Comparison of ENCODE assay signal across 34 cellular contexts in the genomic region with DNA sequence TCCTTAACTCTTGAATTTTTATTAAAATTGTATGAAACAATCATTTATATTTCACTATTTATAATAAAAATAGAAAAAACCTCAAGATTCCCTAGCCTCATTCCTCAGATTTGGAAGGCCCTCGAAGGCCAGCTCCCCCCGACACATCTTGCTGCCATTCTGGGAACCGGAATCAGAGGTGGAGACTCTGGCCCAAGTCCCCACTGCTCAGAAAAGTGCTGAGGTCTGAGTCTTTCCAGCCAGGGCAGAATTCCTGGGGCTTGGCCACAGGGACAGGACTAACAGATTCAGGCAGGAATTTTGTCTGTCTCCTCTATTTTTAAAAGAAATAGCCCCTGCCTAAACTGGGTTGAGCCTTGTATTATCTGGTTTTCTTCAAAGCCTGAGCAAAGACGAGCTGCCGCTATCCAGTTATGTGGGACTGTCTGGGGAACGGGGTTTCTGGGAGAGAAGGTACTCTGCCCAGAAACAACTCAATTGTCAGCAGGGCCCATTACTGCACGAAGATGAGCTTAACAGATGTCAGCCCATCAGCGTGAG.
"Had no signal": no experiment of that assay in that cellular context is flagged by ENCODE, and none has a peak within 500 bp of the region (broad histone marks: within the 10 kb centered on the region; RNA-seq: fewer than 3 reads in every experiment).

No MANE protein-coding gene starts in this region.

- H3K9me3 Mint-ChIP-seq: activated naive CD8-positive, alpha-beta T cell treated with anti-CD3 and anti-CD28 coated beads for 36 hours; effector memory CD8-positive, alpha-beta T cell; naive thymus-derived CD8-positive, alpha-beta T cell; neural progenitor cell; stimulated activated effector memory CD8-positive, alpha-beta T cell treated with anti-CD3 and anti-CD28 coated beads, Interleukin-12 subunit alpha, Interleukin-12 subunit beta, amount 100 ng/mL, for 72 hours; T-helper 1 cell treated with Interleukin-12 subunit alpha and Interleukin-12 subunit beta and Interleukin-4 antibody, amounts not matched to agents 30 μg/mL and 1 μg/mL, for 36 hours had no signal

- H3K4me1 ChIP-seq: ascending aorta, colonic mucosa, gastrocnemius medialis, parathyroid adenoma, psoas muscle, tibial artery had no signal

- H3K27ac ChIP-seq: ascending aorta, cardiac muscle cell, colonic mucosa, gastrocnemius medialis, neural progenitor cell, parathyroid adenoma, psoas muscle, tibial artery, VCaP had no signal

- ATAC-seq: activated CD4-positive, CD25-positive, alpha-beta regulatory T cell treated with anti-CD3 and anti-CD28 coated beads, Interleukin-2, amount 50 U/mL, for 24 hours; effector memory CD8-positive, alpha-beta T cell; gastrocnemius medialis; left lobe of liver; naive thymus-derived CD8-positive, alpha-beta T cell; psoas muscle; stimulated activated effector memory CD8-positive, alpha-beta T cell treated with anti-CD3 and anti-CD28 coated beads, Interleukin-12 subunit alpha, Interleukin-12 subunit beta, amount 100 ng/mL, for 72 hours; stimulated activated naive CD8-positive, alpha-beta T cell treated with anti-CD3 and anti-CD28 coated beads, Interleukin-15, amount 100 ng/mL, for 72 hours had no signal

- H3K79me2 ChIP-seq: parathyroid adenoma had no signal

- H3K9ac ChIP-seq: neural progenitor cell, parathyroid adenoma had no signal

- H3K27ac Mint-ChIP-seq: activated naive CD8-positive, alpha-beta T cell treated with anti-CD3 and anti-CD28 coated beads for 36 hours; effector memory CD8-positive, alpha-beta T cell; naive thymus-derived CD8-positive, alpha-beta T cell; stimulated activated effector memory CD8-positive, alpha-beta T cell treated with anti-CD3 and anti-CD28 coated beads, Interleukin-12 subunit alpha, Interleukin-12 subunit beta, amount 100 ng/mL, for 72 hours; stimulated activated naive CD8-positive, alpha-beta T cell treated with anti-CD3 and anti-CD28 coated beads, Interleukin-15, amount 100 ng/mL, for 72 hours; T-helper 1 cell treated with Interleukin-12 subunit alpha and Interleukin-12 subunit beta and Interleukin-4 antibody, amounts not matched to agents 30 μg/mL and 1 μg/mL, for 36 hours had no signal

- H2AFZ ChIP-seq: neural progenitor cell, parathyroid adenoma had no signal

- DNase-seq: activated CD4-positive, alpha-beta T cell treated with anti-CD3 and anti-CD28 coated beads for 48 hours; activated CD4-positive, alpha-beta T cell treated with anti-CD3 and anti-CD28 coated beads, Interleukin-2, amount 50 U/mL, for 48 hours; activated CD8-positive, alpha-beta memory T cell treated with anti-CD3 and anti-CD28 coated beads for 24 hours; activated effector memory CD4-positive, alpha-beta T cell treated with Interleukin-2 at 50 U/mL for 16 hours; activated naive CD4-positive, alpha-beta T cell treated with Interleukin-2 at 50 U/mL for 16 hours; activated naive CD8-positive, alpha-beta T cell treated with anti-CD3 and anti-CD28 coated beads for 36 hours; cerebellar nuclear complex; colonic mucosa; dorsolateral prefrontal cortex; effector memory CD8-positive, alpha-beta T cell; erythroblast; gastrocnemius medialis; hippocampal formation; mammary epithelial cell; midbrain; naive thymus-derived CD8-positive, alpha-beta T cell; occipital lobe; psoas muscle; stimulated activated CD4-positive, alpha-beta T cell treated with anti-CD3 and anti-CD28 coated beads, Interleukin-4, amount 100 ng/mL, for 24 hours; stimulated activated naive CD8-positive, alpha-beta T cell treated with anti-CD3 and anti-CD28 coated beads, Interleukin-15, amount 100 ng/mL, for 72 hours; substantia nigra; SW 1271; T-helper 9 cell; tibial artery had no signal

- H3K9me3 ChIP-seq: ascending aorta, colonic mucosa, gastrocnemius medialis, psoas muscle, tibial artery had no signal

- H3K4me1 Mint-ChIP-seq: activated naive CD8-positive, alpha-beta T cell treated with anti-CD3 and anti-CD28 coated beads for 36 hours; naive thymus-derived CD8-positive, alpha-beta T cell; stimulated activated effector memory CD8-positive, alpha-beta T cell treated with anti-CD3 and anti-CD28 coated beads, Interleukin-12 subunit alpha, Interleukin-12 subunit beta, amount 100 ng/mL, for 72 hours; stimulated activated naive CD8-positive, alpha-beta T cell treated with anti-CD3 and anti-CD28 coated beads, Interleukin-15, amount 100 ng/mL, for 72 hours had no signal

- H3K36me3 Mint-ChIP-seq: activated naive CD8-positive, alpha-beta T cell treated with anti-CD3 and anti-CD28 coated beads for 36 hours; brain; naive thymus-derived CD8-positive, alpha-beta T cell; neural progenitor cell; stimulated activated effector memory CD8-positive, alpha-beta T cell treated with anti-CD3 and anti-CD28 coated beads, Interleukin-12 subunit alpha, Interleukin-12 subunit beta, amount 100 ng/mL, for 72 hours had no signal

- H3K27me3 ChIP-seq: ascending aorta, cardiac muscle cell, colonic mucosa, dorsolateral prefrontal cortex had no signal

- H3K4me3 Mint-ChIP-seq: activated naive CD8-positive, alpha-beta T cell treated with anti-CD3 and anti-CD28 coated beads for 36 hours; effector memory CD8-positive, alpha-beta T cell; naive thymus-derived CD8-positive, alpha-beta T cell; neural progenitor cell; stimulated activated effector memory CD8-positive, alpha-beta T cell treated with anti-CD3 and anti-CD28 coated beads, Interleukin-12 subunit alpha, Interleukin-12 subunit beta, amount 100 ng/mL, for 72 hours; stimulated activated naive CD8-positive, alpha-beta T cell treated with anti-CD3 and anti-CD28 coated beads, Interleukin-15, amount 100 ng/mL, for 72 hours; T-helper 1 cell treated with Interleukin-12 subunit alpha and Interleukin-12 subunit beta and Interleukin-4 antibody, amounts not matched to agents 30 μg/mL and 1 μg/mL, for 36 hours had no signal

- H3K36me3 ChIP-seq: ascending aorta, cardiac muscle cell, colonic mucosa, gastrocnemius medialis, neural progenitor cell, tibial artery had no signal

- H3K4me3 ChIP-seq: ascending aorta, cardiac muscle cell, colonic mucosa, gastrocnemius medialis, psoas muscle, tibial artery had no signal
